12 cellular contexts compared by ENCODE assay signal in the genomic region with DNA sequence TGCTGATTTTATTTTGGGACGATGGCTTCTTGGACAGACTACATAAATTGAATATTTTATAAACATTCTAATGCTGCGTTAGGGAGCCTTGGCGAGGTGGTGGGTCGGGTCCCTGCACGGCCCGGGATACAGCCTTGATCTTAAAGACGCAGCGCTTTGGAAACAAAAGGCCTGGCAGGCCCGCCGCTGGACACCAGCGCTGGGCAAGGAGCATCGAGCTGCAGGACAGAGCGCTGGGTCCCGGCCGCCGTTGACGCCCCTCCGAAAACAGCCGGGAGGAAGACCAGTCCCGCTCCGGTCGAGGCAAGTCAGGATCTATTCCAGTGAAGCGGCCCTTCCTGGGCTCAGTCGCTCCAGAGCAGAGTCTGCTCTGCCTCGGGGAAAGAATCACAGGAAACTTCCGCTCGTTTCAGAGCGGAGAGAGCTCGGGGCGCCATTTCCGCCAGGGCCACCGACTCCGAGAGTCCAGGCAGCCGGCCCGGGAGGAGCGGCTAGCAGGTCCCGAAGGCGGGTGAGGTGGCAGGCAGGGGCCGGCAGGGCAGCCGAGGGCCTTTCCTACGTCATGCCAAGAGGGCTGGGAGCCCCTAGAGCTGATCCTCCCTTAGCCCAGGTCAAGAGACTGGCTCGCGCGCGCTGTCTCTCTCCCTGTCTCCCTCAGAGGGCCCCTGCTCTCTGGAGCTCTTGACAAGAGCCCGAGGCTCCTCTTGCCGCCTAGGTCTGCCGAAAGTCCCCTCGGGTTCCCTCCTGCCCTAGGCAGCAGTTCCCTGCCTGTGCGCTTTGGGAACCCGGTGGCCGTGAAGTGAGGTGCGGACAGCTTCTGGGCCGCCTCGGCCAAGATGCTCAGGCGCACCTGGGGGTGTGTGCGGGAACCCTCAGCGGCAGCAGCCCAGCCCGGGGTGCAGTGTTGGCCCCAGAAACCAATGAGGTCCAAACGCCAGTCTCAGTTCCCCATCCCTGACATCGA. TPM values are rescaled to one million over a fixed set of nuclear protein-coding genes. Genes with fewer than 3 reads are reported as not detected.
DNase-seq lines count a peak whose midpoint lies in the region; ATAC-seq, FAIRE-seq and TF ChIP-seq lines count a peak whose summit lies in the region.
"Had no signal": no experiment of that assay in that cellular context is flagged by ENCODE, and none has a peak within 500 bp of the region (broad histone marks: within the 10 kb centered on the region; RNA-seq: fewer than 3 reads in every experiment).

No MANE protein-coding gene starts in this region.

- H3K79me2 ChIP-seq in neural cell (replicated peaks; ENCODE audit: insufficient read depth, low read length), result no peaks in the 10 kb centered on the region

- no peak for TF ChIP-seq EP300 in neural cell (conservative IDR thresholded peaks at IDR 0.05; ENCODE audit: poor library complexity, severe bottlenecking)

- H3K4me3 ChIP-seq in neural cell (ENCODE audit: low read length) (peak overlapping the region; percentile 63), left lung (no peak overlapping the region)

- peaks cover 100% of the 10 kb centered on the region for H3K27me3 Mint-ChIP-seq in brain

- H3K4me2 ChIP-seq in neural cell (ENCODE audit: low read length), result peak overlapping the region; percentile 54

- H3K4me1 Mint-ChIP-seq in brain, result peaks cover 26% of the 10 kb centered on the region

- FAIRE-seq in GM12892 (lab: Jason Lieb, UNC), result no peak

- peak overlapping the region in 1 of 5 experiments; percentile 22 for H3K27ac Mint-ChIP-seq in brain

- DNase-seq in left lung (no peak), GM12892 (ENCODE audit: insufficient read length) (no peak)
- DNase-seq: NCI-H2081, sigmoid colon had no signal

- no peaks in the 10 kb centered on the region for H3F3A ChIP-seq in neural cell (ENCODE audit: insufficient read depth, low read length, poor library complexity, severe bottlenecking)

- H3K9me2 ChIP-seq in neural cell (ENCODE audit: insufficient read depth, low read length), result no peaks in the 10 kb centered on the region

- H3K9me3 ChIP-seq in neural cell (ENCODE audit: low read length) (no peaks in the 10 kb centered on the region), left lung (no peaks in the 10 kb centered on the region)
- H3K9me3 ChIP-seq: sigmoid colon had no signal

- H3K27me3 ChIP-seq in neural cell (ENCODE audit: insufficient read depth, low read depth, low read length) (peaks cover 95% of the 10 kb centered on the region), left lung (peaks cover 80 to 100% of the 10 kb centered on the region in 2 donors)

- no peaks in the 10 kb centered on the region for H3K36me3 ChIP-seq in neural cell (ENCODE audit: insufficient read depth, low read length)
- H3K36me3 ChIP-seq in left lung, result no peaks in the 10 kb centered on the region
- H3K36me3 ChIP-seq: sigmoid colon had no signal

- no peaks in the 10 kb centered on the region for H4K20me1 ChIP-seq in neural cell (ENCODE audit: insufficient read depth)

- peak; percentile 22 for ATAC-seq in GM18505 (IDR thresholded peaks at IDR 0.05; ENCODE audit: unreplicated experiment)
- peak; percentile 27 for ATAC-seq in HG02759 (IDR thresholded peaks at IDR 0.05; ENCODE audit: unreplicated experiment)
- ATAC-seq in GM21717 (IDR thresholded peaks at IDR 0.05; ENCODE audit: unreplicated experiment), result no peak
- no peak for ATAC-seq in GM21825 (IDR thresholded peaks at IDR 0.05; ENCODE audit: unreplicated experiment)
- ATAC-seq in left lung, result no peak

- no peak for TF ChIP-seq RAD21 in neural cell (conservative IDR thresholded peaks at IDR 0.05)

- H3K9me3 Mint-ChIP-seq in brain, result peaks cover 0 to 3% (median 0%) of the 10 kb centered on the region in 5 experiments

- peaks cover 7 to 27% of the 10 kb centered on the region in 2 donors for H3K4me1 ChIP-seq in left lung

- no peaks in the 10 kb centered on the region for H3K36me3 Mint-ChIP-seq in brain

- TF ChIP-seq CTCF in brain (conservative IDR thresholded peaks at IDR 0.05), result no peak
- no peak for TF ChIP-seq CTCF in neural cell (IDR thresholded peaks at IDR 0.05; ENCODE audit: poor library complexity, severe bottlenecking)
- TF ChIP-seq CTCF in left lung (IDR thresholded peaks at IDR 0.05), result no peak

- H3K27ac ChIP-seq in neural cell (ENCODE audit: low read length) (no peak overlapping the region), left lung (no peak overlapping the region)
- H3K27ac ChIP-seq: sigmoid colon had no signal

- TF ChIP-seq POLR2A in GM18505 (IDR thresholded peaks at IDR 0.05; ENCODE audit: borderline replicate concordance, extremely low read depth, insufficient read depth, insufficient read length), result no peak
- TF ChIP-seq POLR2A in GM12892 (IDR thresholded peaks at IDR 0.05; ENCODE audit: low read depth, low read length), result no peak

- intact Hi-C loops in left lung (cut with DNase I), result no loop called here

- H3K4me3 Mint-ChIP-seq in brain, result peak overlapping the region; percentile 38 to 80 (median 69)

- no peak overlapping the region for H3K9ac ChIP-seq in neural cell (ENCODE audit: low read length)

- no peak overlapping the region for H2AFZ ChIP-seq in neural cell (ENCODE audit: low read depth, low read length)

TF ChIP-seq in neural cell, 6 proteins besides CTCF, POLR2A, EP300 and RAD21:
- TF ChIP-seq EZH2 (IDR thresholded peaks at IDR 0.05; ENCODE audit: borderline replicate concordance, insufficient read depth, low read length, poor library complexity, severe bottlenecking) (peak; percentile 53), POLR2AphosphoS5 (IDR thresholded peaks at IDR 0.05) (no peak), SMC3 (conservative IDR thresholded peaks at IDR 0.05; ENCODE audit: poor library complexity) (no peak), TAF1 (IDR thresholded peaks at IDR 0.05; ENCODE audit: low read depth) (no peak), REST (IDR thresholded peaks at IDR 0.05; ENCODE audit: borderline replicate concordance) (no peak), MXI1 (conservative IDR thresholded peaks at IDR 0.05; ENCODE audit: poor library complexity, severe bottlenecking) (no peak)

RNA-seq across cellular contexts. Expression of gene DRGX, which starts 1.4 kb away (rescaled TPM):
- polyA plus RNA-seq in brain (ENCODE audit: insufficient read depth, low read depth, low replicate concordance) (0.12 TPM), neural cell (not detected in 2 replicates)
- polyA minus RNA-seq in neural cell, result not detected in 2 replicates
- total RNA-seq in left lung, result under 1 TPM in 1 of 2 donors, not detected in 1; 0.45 TPM
- not detected for polyA plus RNA-seq in GM12892 (2012; ENCODE audit: missing spikeins)
- total RNA-seq: aorta, sigmoid colon, temporal lobe had no signal
- polyA plus RNA-seq: aorta had no signal

Comparison
In these comparisons a context has a peak if more than half of its experiments do, and no peak if none do; other contexts are left out.
1. ATAC-seq: peak in GM18505 (single experiment) and HG02759 (single experiment); none in GM21717 (single experiment), GM21825 (single experiment) and left lung (single experiment).